In genomic region chr7:91126762-91127161, GRCh38 we compare ENCODE assay signal across 23 cellular contexts.
DNase-seq lines count a peak whose midpoint lies in the region; ATAC-seq and TF ChIP-seq lines count a peak whose summit lies in the region.
"Had no signal": no experiment of that assay in that cellular context is flagged by ENCODE, and none has a peak within 500 bp of the region (broad histone marks: within the 10 kb centered on the region; RNA-seq: fewer than 3 reads in every experiment).

No MANE protein-coding gene starts in this region.

- TF ChIP-seq CTCF in nephron (IDR thresholded peaks at IDR 0.05; ENCODE audit: unreplicated experiment in 3 of 3), result no peak
- no peak for TF ChIP-seq CTCF in CD4-positive, alpha-beta T cell (IDR thresholded peaks at IDR 0.05)

- CTCF ChIA-PET in CD4-positive, alpha-beta T cell (lab: Charles Lee), result interaction anchor here (1.7 kb wide), 1 partner anchor 10 kb away, joined by 6 read pairs; no protein-coding TSS in a partner anchor
- CTCF ChIA-PET in activated CD4-positive, alpha-beta memory T cell treated with anti-CD3 and anti-CD28 coated beads for 36 hours (lab: Charles Lee), result no interaction called here

- no peak overlapping the region for H3K27ac ChIP-seq in CD4-positive, alpha-beta T cell (ENCODE audit: low read depth, low read length)
- H3K27ac ChIP-seq: parathyroid adenoma, transverse colon had no signal

- POLR2A ChIA-PET in CD4-positive, alpha-beta T cell (lab: Charles Lee), result no interaction called here
- POLR2A ChIA-PET in activated CD4-positive, alpha-beta memory T cell treated with anti-CD3 and anti-CD28 coated beads for 36 hours (lab: Charles Lee), result no interaction called here

- no peaks in the 10 kb centered on the region for H3K27me3 Mint-ChIP-seq in nephron (ENCODE audit: low read depth)
- no peaks in the 10 kb centered on the region for H3K27me3 Mint-ChIP-seq in CD4-positive, alpha-beta T cell
- H3K27me3 Mint-ChIP-seq in activated CD4-positive, alpha-beta memory T cell treated with anti-CD3 and anti-CD28 coated beads for 36 hours, result peaks cover 1% of the 10 kb centered on the region
- H3K27me3 Mint-ChIP-seq: T-helper 17 cell had no signal

- peaks cover 12% of the 10 kb centered on the region for H3K36me3 Mint-ChIP-seq in nephron (ENCODE audit: low read depth)
- H3K36me3 Mint-ChIP-seq in CD4-positive, alpha-beta T cell (ENCODE audit: low read depth), result no peaks in the 10 kb centered on the region
- no peaks in the 10 kb centered on the region for H3K36me3 Mint-ChIP-seq in activated CD4-positive, alpha-beta memory T cell treated with anti-CD3 and anti-CD28 coated beads for 36 hours
- H3K36me3 Mint-ChIP-seq: CD4-positive, alpha-beta memory T cell had no signal

- H3K9me3 ChIP-seq in CD4-positive, alpha-beta T cell (ENCODE audit: control insufficient read depth, low read length), result no peaks in the 10 kb centered on the region
- H3K9me3 ChIP-seq: SK-N-SH, transverse colon had no signal

- peaks cover 13% of the 10 kb centered on the region for H3K4me1 Mint-ChIP-seq in nephron
- H3K4me1 Mint-ChIP-seq in CD4-positive, alpha-beta T cell (ENCODE audit: low read depth), result no peaks in the 10 kb centered on the region
- H3K4me1 Mint-ChIP-seq in activated CD4-positive, alpha-beta memory T cell treated with anti-CD3 and anti-CD28 coated beads for 36 hours (ENCODE audit: low read depth), result no peaks in the 10 kb centered on the region
- H3K4me1 Mint-ChIP-seq: CD4-positive, alpha-beta memory T cell had no signal

- no peak for ATAC-seq in activated CD4-positive, CD25-positive, alpha-beta regulatory T cell treated with anti-CD3 and anti-CD28 coated beads, Interleukin-2, amount 50 U/mL, for 24 hours
- no peak for ATAC-seq in CD4-positive, alpha-beta T cell (ENCODE audit: poor library complexity)
- ATAC-seq: T-helper 17 cell had no signal

- H3K4me3 Mint-ChIP-seq in nephron, result no peak overlapping the region
- no peak overlapping the region for H3K4me3 Mint-ChIP-seq in CD4-positive, alpha-beta T cell
- H3K4me3 Mint-ChIP-seq in activated CD4-positive, alpha-beta memory T cell treated with anti-CD3 and anti-CD28 coated beads for 36 hours, result no peak overlapping the region
- H3K4me3 Mint-ChIP-seq: activated T-helper 1 cell treated with anti-CD3 and anti-CD28 coated beads, Interleukin-12 subunit alpha, Interleukin-12 subunit beta, Interleukin-2, Interleukin-4 antibody, amounts not matched to agents 30 ng/mL and 10 ng/mL and 1 ng/mL, durations not matched to agents 14 hours and 24 hours and 36 hours; CD4-positive, alpha-beta memory T cell; T-helper 17 cell had no signal

- no peaks in the 10 kb centered on the region for H3K9me3 Mint-ChIP-seq in nephron
- no peaks in the 10 kb centered on the region for H3K9me3 Mint-ChIP-seq in CD4-positive, alpha-beta T cell
- H3K9me3 Mint-ChIP-seq in activated CD4-positive, alpha-beta memory T cell treated with anti-CD3 and anti-CD28 coated beads for 36 hours, result no peaks in the 10 kb centered on the region
- H3K9me3 Mint-ChIP-seq: activated T-helper 1 cell treated with anti-CD3 and anti-CD28 coated beads, Interleukin-12 subunit alpha, Interleukin-12 subunit beta, Interleukin-2, Interleukin-4 antibody, amounts not matched to agents 30 ng/mL and 10 ng/mL and 1 ng/mL, durations not matched to agents 14 hours and 24 hours and 36 hours had no signal

- no peaks in the 10 kb centered on the region for H3K27me3 ChIP-seq in CD4-positive, alpha-beta T cell (ENCODE audit: control insufficient read depth, insufficient read depth, low read length)
- H3K27me3 ChIP-seq: transverse colon had no signal

- intact Hi-C loops in CD4-positive, alpha-beta T cell (cut with DNase I, micrococcal nuclease), result no loop called here
- intact Hi-C loops in activated CD4-positive, alpha-beta memory T cell treated with anti-CD3 and anti-CD28 coated beads for 36 hours (cut with micrococcal nuclease), result no loop called here

- peak; percentile 25 for DNase-seq in NCI-H2171 treated with DMSO at 0.1 percent for 48 hours (lab: John Stamatoyannopoulos, UW)
- DNase-seq in NCI-H2171 (lab: John Stamatoyannopoulos, UW), result no peak
- DNase-seq in cerebellar cortex (ENCODE audit: low spot score), result peak; percentile 70
- DNase-seq in CD4-positive, alpha-beta T cell, result no peak
- DNase-seq in activated CD4-positive, alpha-beta memory T cell treated with anti-CD3 and anti-CD28 coated beads for 36 hours, result no peak
- no peak for DNase-seq in hypothalamus (lab: John Stamatoyannopoulos, UW)
- DNase-seq: 8988T; activated naive CD4-positive, alpha-beta T cell treated with anti-CD3 and anti-CD28 coated beads, Interleukin-2, amount 50 U/mL, for 16 hours; aorta; CD4-positive, alpha-beta memory T cell; DMS153; GDM1; KBM-7; NCI-H1436; NCI-H748 treated with DMSO at 0.1 percent for 48 hours; SK-N-SH; stimulated activated CD8-positive, alpha-beta memory T cell treated with anti-CD3 and anti-CD28 coated beads, Interleukin-4, amount 100 ng/mL, for 48 hours; T-helper 17 cell; transverse colon had no signal

- peak overlapping the region; percentile 13 to 49 (median 26) for H3K27ac Mint-ChIP-seq in nephron
- no peak overlapping the region for H3K27ac Mint-ChIP-seq in CD4-positive, alpha-beta T cell
- H3K27ac Mint-ChIP-seq in activated CD4-positive, alpha-beta memory T cell treated with anti-CD3 and anti-CD28 coated beads for 36 hours, result no peak overlapping the region
- H3K27ac Mint-ChIP-seq: activated T-helper 1 cell treated with anti-CD3 and anti-CD28 coated beads, Interleukin-12 subunit alpha, Interleukin-12 subunit beta, Interleukin-2, Interleukin-4 antibody, amounts not matched to agents 30 ng/mL and 10 ng/mL and 1 ng/mL, durations not matched to agents 14 hours and 24 hours and 36 hours; CD4-positive, alpha-beta memory T cell; T-helper 17 cell had no signal

Comparison
In these comparisons a context has a peak if more than half of its experiments do, and no peak if none do; other contexts are left out.
1. DNase-seq: peak in NCI-H2171 treated with DMSO at 0.1 percent for 48 hours (single experiment) and cerebellar cortex (single experiment); none in NCI-H2171 (single experiment), CD4-positive, alpha-beta T cell (0 of 10), activated CD4-positive, alpha-beta memory T cell treated with anti-CD3 and anti-CD28 coated beads for 36 hours (single experiment) and hypothalamus (0 of 51).
2. H3K27ac Mint-ChIP-seq: peak in nephron (3 of 3); none in CD4-positive, alpha-beta T cell (single experiment) and activated CD4-positive, alpha-beta memory T cell treated with anti-CD3 and anti-CD28 coated beads for 36 hours (single experiment).